11 cellular contexts compared by ENCODE assay signal in genomic region chr15:53310709-53311108, GRCh38.
"Had no signal": no experiment of that assay in that cellular context is flagged by ENCODE, and none has a peak within 500 bp of the region (broad histone marks: within the 10 kb centered on the region; RNA-seq: fewer than 3 reads in every experiment).

No MANE protein-coding gene starts in this region.

- H3K4me3 ChIP-seq: GM23248, GM23338, HAP-1 had no signal

- H3K36me3 ChIP-seq: HAP-1 had no signal

- H3K4me2 ChIP-seq: GM23338 had no signal

- FAIRE-seq: H1, H54 had no signal

- H3K9me3 ChIP-seq: HAP-1 had no signal

- H3K9ac ChIP-seq: GM23248 had no signal

- H2AFZ ChIP-seq: GM23248, GM23338 had no signal

- ATAC-seq: GM23338, HCT116 had no signal

- H3K4me1 ChIP-seq: HAP-1 had no signal

- DNase-seq: GM23248, GOT3, H7, H9, HCEC 1CT, HFFc6 had no signal

- H3K27ac ChIP-seq: GM23248 had no signal
